In genomic region chr1:35605071-35605881, GRCh38 we compare ENCODE assay signal across 19 cellular contexts. TPM values are rescaled to one million over a fixed set of nuclear protein-coding genes. Genes with fewer than 3 reads are reported as not detected.
DNase-seq lines count a peak whose midpoint lies in the region; ATAC-seq and TF ChIP-seq lines count a peak whose summit lies in the region.
"Had no signal": no experiment of that assay in that cellular context is flagged by ENCODE, and none has a peak within 500 bp of the region (broad histone marks: within the 10 kb centered on the region; RNA-seq: fewer than 3 reads in every experiment).

No MANE protein-coding gene starts in this region.

- no peak overlapping the region for H3K27ac Mint-ChIP-seq in stimulated activated naive CD8-positive, alpha-beta T cell treated with anti-CD3 and anti-CD28 coated beads, Interleukin-15, amount 100 ng/mL, for 72 hours
- H3K27ac Mint-ChIP-seq: activated CD4-positive, alpha-beta T cell treated with anti-CD3 and anti-CD28 coated beads, Interleukin-2, amount 10 ng/mL, durations not matched to agents 7 days and 5 days had no signal

- no peak overlapping the region for H3K4me3 Mint-ChIP-seq in stimulated activated naive CD8-positive, alpha-beta T cell treated with anti-CD3 and anti-CD28 coated beads, Interleukin-15, amount 100 ng/mL, for 72 hours
- H3K4me3 Mint-ChIP-seq: activated CD4-positive, alpha-beta T cell treated with anti-CD3 and anti-CD28 coated beads, Interleukin-2, amount 10 ng/mL, durations not matched to agents 7 days and 5 days; brain; CD14-positive monocyte had no signal

- TF ChIP-seq CTCF in AG10803 (conservative IDR thresholded peaks at IDR 0.05; ENCODE audit: low read length) = no peak

- 66 to 75% methylated on average over 5 to 6 of the region's 6 CpGs for WGBS in mesodermal cell (ENCODE audit: insufficient coverage in 2 of 2), 2 experiments

- H3K9me3 ChIP-seq in HUES48 (ENCODE audit: control insufficient read depth, insufficient read depth, low read length) (no peaks in the 10 kb centered on the region), mesodermal cell (ENCODE audit: control insufficient read depth, low read length) (no peaks in the 10 kb centered on the region)
- H3K9me3 ChIP-seq: gastroesophageal sphincter had no signal

- H3K4me1 ChIP-seq in HUES48 (ENCODE audit: control insufficient read depth, insufficient read depth, low read length) (no peaks in the 10 kb centered on the region), mesodermal cell (ENCODE audit: control insufficient read depth, insufficient read depth, low read length, poor library complexity, severe bottlenecking) (peaks cover 37% of the 10 kb centered on the region)
- H3K4me1 ChIP-seq: gastroesophageal sphincter had no signal

- peak overlapping the region; percentile 50 for H3K27ac ChIP-seq in HUES48 (ENCODE audit: low read depth, low read length)
- H3K27ac ChIP-seq in mesodermal cell (ENCODE audit: low read depth, low read length, severe bottlenecking) = peak overlapping the region; percentile 91
- H3K27ac ChIP-seq: coronary artery, gastroesophageal sphincter had no signal

- no peaks in the 10 kb centered on the region for H3K9me3 Mint-ChIP-seq in stimulated activated naive CD8-positive, alpha-beta T cell treated with anti-CD3 and anti-CD28 coated beads, Interleukin-15, amount 100 ng/mL, for 72 hours
- H3K9me3 Mint-ChIP-seq: activated CD4-positive, alpha-beta T cell treated with anti-CD3 and anti-CD28 coated beads, Interleukin-2, amount 10 ng/mL, durations not matched to agents 7 days and 5 days; CD14-positive monocyte had no signal

- no peak for ATAC-seq in GM21526 (IDR thresholded peaks at IDR 0.05; ENCODE audit: low FRiP score, unreplicated experiment)
- ATAC-seq in stimulated activated naive CD8-positive, alpha-beta T cell treated with anti-CD3 and anti-CD28 coated beads, Interleukin-15, amount 100 ng/mL, for 72 hours = no peak
- ATAC-seq: gastroesophageal sphincter, left cardiac atrium had no signal

- H3K4me1 Mint-ChIP-seq in stimulated activated naive CD8-positive, alpha-beta T cell treated with anti-CD3 and anti-CD28 coated beads, Interleukin-15, amount 100 ng/mL, for 72 hours = peaks cover 10% of the 10 kb centered on the region
- H3K4me1 Mint-ChIP-seq: CD14-positive monocyte had no signal

- H3K27me3 Mint-ChIP-seq in stimulated activated naive CD8-positive, alpha-beta T cell treated with anti-CD3 and anti-CD28 coated beads, Interleukin-15, amount 100 ng/mL, for 72 hours = no peaks in the 10 kb centered on the region
- H3K27me3 Mint-ChIP-seq: activated CD4-positive, alpha-beta T cell treated with anti-CD3 and anti-CD28 coated beads, Interleukin-2, amount 10 ng/mL, durations not matched to agents 7 days and 5 days had no signal

- H3K9ac ChIP-seq in HUES48 (ENCODE audit: low read depth, low read length) = no peak overlapping the region

- H3K27me3 ChIP-seq in HUES48 (ENCODE audit: control insufficient read depth, insufficient read depth, low read length) (no peaks in the 10 kb centered on the region), H7 (ENCODE audit: control insufficient read depth, insufficient read depth, low read length) (no peaks in the 10 kb centered on the region)
- H3K27me3 ChIP-seq: gastroesophageal sphincter had no signal

- peak; percentile 8 for DNase-seq in AG10803 (ENCODE audit: low read depth)
- peak; percentile 33 for DNase-seq in astrocyte of the hippocampus (ENCODE audit: low read depth, low spot score)
- DNase-seq in D341Med (ENCODE audit: low spot score) = no peak
- DNase-seq in H7 = no peak
- DNase-seq in stimulated activated naive CD8-positive, alpha-beta T cell treated with anti-CD3 and anti-CD28 coated beads, Interleukin-15, amount 100 ng/mL, for 72 hours = no peak
- DNase-seq: activated CD4-positive, alpha-beta T cell treated with anti-CD3 and anti-CD28 coated beads, Interleukin-2, amount 10 ng/mL, durations not matched to agents 7 days and 5 days; KBM-7; left cardiac atrium; midbrain; NCI-H2081 treated with DMSO at 0.1 percent for 48 hours; NCI-H510A; RPMI8226 had no signal

- H3K4me3 ChIP-seq in AG10803 (ENCODE audit: low read length) (no peak overlapping the region), HUES48 (ENCODE audit: low read depth, low read length) (no peak overlapping the region), mesodermal cell (ENCODE audit: extremely low read depth, insufficient read depth, low read length, poor library complexity, severe bottlenecking) (no peak overlapping the region), H7 (ENCODE audit: insufficient read depth, low read depth, low read length) (no peak overlapping the region)
- H3K4me3 ChIP-seq: coronary artery, gastroesophageal sphincter had no signal

- H3K36me3 ChIP-seq in HUES48 (ENCODE audit: control insufficient read depth, insufficient read depth, low read length) (peaks cover 90% of the 10 kb centered on the region), mesodermal cell (ENCODE audit: control insufficient read depth, insufficient read depth, low read length) (peaks cover 80% of the 10 kb centered on the region), H7 (replicated peaks; ENCODE audit: control insufficient read depth, insufficient read depth, low read length) (peaks cover 23% of the 10 kb centered on the region)

RNA-seq across cellular contexts. Expression of gene TFAP2E, which starts 32.2 kb away (rescaled TPM):
- 0.63 TPM for polyA plus RNA-seq in mesodermal cell (2013, experiment 1 of 2)
- polyA plus RNA-seq in mesodermal cell (2013, experiment 2 of 2) = 0.35 TPM
- total RNA-seq in H7 (2014; rRNA removed; shearing (Covaris generic)) = 0.94 and 2.2 TPM in 2 replicates

RNA-seq across cellular contexts. Expression of gene PSMB2, which starts 36.0 kb away (rescaled TPM):
- polyA plus RNA-seq in mesodermal cell (2013, experiment 1 of 2) = 98.3 TPM
- 83.8 TPM for polyA plus RNA-seq in mesodermal cell (2013, experiment 2 of 2)
- total RNA-seq in H7 (2014; rRNA removed; shearing (Covaris generic)) = 48.4 and 50.6 TPM in 2 replicates

RNA-seq across cellular contexts. Expression of gene NCDN, which starts 47.7 kb away (rescaled TPM):
- 14.3 TPM for polyA plus RNA-seq in mesodermal cell (2013, experiment 1 of 2)
- polyA plus RNA-seq in mesodermal cell (2013, experiment 2 of 2) = 14.0 TPM
- 41.9 and 50.9 TPM in 2 replicates for total RNA-seq in H7 (2014; rRNA removed; shearing (Covaris generic))

RNA-seq across cellular contexts. Expression of gene KIAA0319L, which starts 48.1 kb away (rescaled TPM):
- polyA plus RNA-seq in mesodermal cell (2013, experiment 1 of 2) = 51.7 TPM
- polyA plus RNA-seq in mesodermal cell (2013, experiment 2 of 2) = 56.8 TPM
- total RNA-seq in H7 (2014; rRNA removed; shearing (Covaris generic)) = 68.5 and 84.0 TPM in 2 replicates

Comparison
In these comparisons a context has a peak if more than half of its experiments do, and no peak if none do; other contexts are left out.
1. DNase-seq: peak in AG10803 (single experiment) and astrocyte of the hippocampus (single experiment); none in D341Med (single experiment), H7 (single experiment) and stimulated activated naive CD8-positive, alpha-beta T cell treated with anti-CD3 and anti-CD28 coated beads, Interleukin-15, amount 100 ng/mL, for 72 hours (0 of 2).